Comparison of ENCODE assay signal across 1 cellular context in the genomic region with DNA sequence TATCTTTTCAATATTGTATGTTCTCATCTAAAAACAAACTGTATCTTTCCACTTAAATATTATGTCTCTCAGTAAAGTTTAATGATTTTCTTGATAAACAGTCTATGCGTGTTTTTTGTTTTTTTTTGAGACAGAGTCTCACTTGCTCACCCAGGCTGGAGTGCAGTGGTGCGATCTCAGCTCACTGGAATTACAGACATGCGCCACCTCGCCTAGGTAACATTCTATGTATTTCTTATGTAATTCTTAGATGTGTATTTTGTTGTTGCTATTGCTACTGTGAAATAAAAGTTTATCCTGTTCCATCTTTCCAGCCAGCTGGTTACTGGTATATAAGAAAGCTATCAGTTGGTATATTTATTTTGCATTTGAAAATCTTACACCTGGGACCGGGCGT.
TF ChIP-seq lines count a peak whose summit lies in the region.

No MANE protein-coding gene starts in this region.

TF ChIP-seq in H1, 55 proteins besides CTCF, POLR2A, EP300 and RAD21 (continued from another document):
- TF ChIP-seq SAP30 (IDR thresholded peaks at IDR 0.05; ENCODE audit: insufficient read depth, insufficient replicate concordance, low read length) (no peak), CBX8 (IDR thresholded peaks at IDR 0.05; ENCODE audit: borderline replicate concordance, low read depth, low read length) (no peak), GTF2F1 (IDR thresholded peaks at IDR 0.05; ENCODE audit: borderline replicate concordance, low read depth, low read length) (no peak), KDM5A (IDR thresholded peaks at IDR 0.05; ENCODE audit: low read length) (no peak), HDAC6 (IDR thresholded peaks at IDR 0.05; ENCODE audit: low read depth, low read length) (no peak), SP1 (IDR thresholded peaks at IDR 0.05; ENCODE audit: low read depth, low read length) (no peak)
